In the genomic region with DNA sequence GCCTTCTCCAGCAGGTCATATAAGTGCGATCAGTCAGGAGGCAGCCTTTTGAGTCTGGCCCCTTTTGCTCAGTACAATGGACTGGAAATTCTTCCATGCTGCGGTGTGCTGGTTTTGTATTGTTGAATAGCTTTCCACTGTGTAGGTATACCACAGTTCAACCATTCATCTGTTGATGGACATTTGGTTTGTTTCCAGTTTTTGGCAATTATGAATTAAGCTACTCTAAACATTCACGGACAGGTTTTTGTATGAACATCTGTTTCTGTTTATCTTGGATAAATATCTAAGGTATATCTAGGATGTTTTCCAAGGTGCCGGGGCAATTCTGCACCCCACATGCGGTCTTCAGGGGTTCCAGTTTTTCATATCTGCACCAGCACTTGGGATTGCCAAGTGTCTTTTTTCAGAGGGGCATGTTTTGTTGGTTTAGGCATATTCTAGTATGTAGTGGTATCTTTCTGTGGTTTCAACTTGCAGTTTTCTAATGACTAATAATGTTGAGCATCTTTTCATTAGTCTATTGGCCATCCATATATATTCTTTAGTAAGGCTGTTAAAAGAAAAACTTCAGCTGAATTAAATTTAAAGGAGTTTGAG, we compare ENCODE assay signal across 19 cellular contexts.
"Had no signal": no experiment of that assay in that cellular context is flagged by ENCODE, and none has a peak within 500 bp of the region (broad histone marks: within the 10 kb centered on the region; RNA-seq: fewer than 3 reads in every experiment).

No MANE protein-coding gene starts in this region.

- H3K9me3 Mint-ChIP-seq: stimulated activated naive CD8-positive, alpha-beta T cell treated with anti-CD3 and anti-CD28 coated beads, Interleukin-15, Interleukin-2, amounts not matched to agents 100 ng/mL and 50 ng/mL, for 24 hours had no signal

- FAIRE-seq: frontal cortex, islet of Langerhans had no signal

- H3K4me3 ChIP-seq: coronary artery, dorsolateral prefrontal cortex, heart right ventricle, psoas muscle, right lobe of liver, thoracic aorta, transverse colon had no signal

- H3K4me1 Mint-ChIP-seq: naive thymus-derived CD4-positive, alpha-beta T cell; stimulated activated memory B cell treated with anti-CD40 and anti-IgM and Interleukin-4, amounts not matched to agents 10 μg/mL and 1 μg/mL and 100 μg/mL, for 72 hours had no signal

- DNase-seq: dorsolateral prefrontal cortex; effector CD8-positive, alpha-beta T cell; heart right ventricle; hypothalamus; kidney glomerular epithelial cell; naive thymus-derived CD4-positive, alpha-beta T cell; nephron progenitor cell; psoas muscle; retina; right lobe of liver; stimulated activated CD4-positive, alpha-beta T cell treated with anti-CD3 and anti-CD28 coated beads, Interleukin-4, amount 100 ng/mL, for 24 hours; transverse colon had no signal

- H3K36me3 Mint-ChIP-seq: naive thymus-derived CD4-positive, alpha-beta T cell; stimulated activated memory B cell treated with anti-CD40 and anti-IgM and Interleukin-4, amounts not matched to agents 10 μg/mL and 1 μg/mL and 100 μg/mL, for 72 hours had no signal

- H3K4me3 Mint-ChIP-seq: naive thymus-derived CD4-positive, alpha-beta T cell; nephron progenitor cell; stimulated activated memory B cell treated with anti-CD40 and anti-IgM and Interleukin-4, amounts not matched to agents 10 μg/mL and 1 μg/mL and 100 μg/mL, for 72 hours; stimulated activated naive CD8-positive, alpha-beta T cell treated with anti-CD3 and anti-CD28 coated beads, Interleukin-15, Interleukin-2, amounts not matched to agents 100 ng/mL and 50 ng/mL, for 24 hours had no signal

- H3K27me3 ChIP-seq: right lobe of liver, transverse colon had no signal

- H3K27ac Mint-ChIP-seq: naive thymus-derived CD4-positive, alpha-beta T cell; nephron progenitor cell; stimulated activated memory B cell treated with anti-CD40 and anti-IgM and Interleukin-4, amounts not matched to agents 10 μg/mL and 1 μg/mL and 100 μg/mL, for 72 hours; stimulated activated naive CD8-positive, alpha-beta T cell treated with anti-CD3 and anti-CD28 coated beads, Interleukin-15, Interleukin-2, amounts not matched to agents 100 ng/mL and 50 ng/mL, for 24 hours had no signal

- H3K9me3 ChIP-seq: neutrophil, psoas muscle, right lobe of liver, thoracic aorta, transverse colon had no signal

- H3K27ac ChIP-seq: coronary artery, dorsolateral prefrontal cortex, heart right ventricle, neutrophil, psoas muscle, right lobe of liver, thoracic aorta, transverse colon had no signal

- H3K36me3 ChIP-seq: heart right ventricle, neutrophil, right lobe of liver, thoracic aorta, transverse colon had no signal

- ATAC-seq: heart right ventricle; naive thymus-derived CD4-positive, alpha-beta T cell; psoas muscle; right lobe of liver; stimulated activated memory B cell treated with anti-CD40 and anti-IgM and Interleukin-4, amounts not matched to agents 10 μg/mL and 1 μg/mL and 100 μg/mL, for 72 hours had no signal

- H3K4me1 ChIP-seq: heart right ventricle, psoas muscle, right lobe of liver, transverse colon had no signal

- H3K27me3 Mint-ChIP-seq: stimulated activated memory B cell treated with anti-CD40 and anti-IgM and Interleukin-4, amounts not matched to agents 10 μg/mL and 1 μg/mL and 100 μg/mL, for 72 hours; stimulated activated naive CD8-positive, alpha-beta T cell treated with anti-CD3 and anti-CD28 coated beads, Interleukin-15, Interleukin-2, amounts not matched to agents 100 ng/mL and 50 ng/mL, for 24 hours had no signal
